In genomic region chr7:108497082-108497725, GRCh38 we compare ENCODE assay signal across 9 cellular contexts. TPM values are rescaled to one million over a fixed set of nuclear protein-coding genes. Genes with fewer than 3 reads are reported as not detected.
DNase-seq lines count a peak whose midpoint lies in the region; ATAC-seq and TF ChIP-seq lines count a peak whose summit lies in the region.
"Had no signal": no experiment of that assay in that cellular context is flagged by ENCODE, and none has a peak within 500 bp of the region (broad histone marks: within the 10 kb centered on the region; RNA-seq: fewer than 3 reads in every experiment).

No MANE protein-coding gene starts in this region.

- intact Hi-C loops in CD4-positive, alpha-beta memory T cell (cut with micrococcal nuclease): loop anchor here (1.0 kb wide), 1 partner anchor 45 kb away; no protein-coding TSS in a partner anchor

- no peak overlapping the region for H3K27ac ChIP-seq in CD4-positive, alpha-beta memory T cell (ENCODE audit: low read depth, low read length)

- no peaks in the 10 kb centered on the region for H3K9me3 Mint-ChIP-seq in CD4-positive, alpha-beta memory T cell
- no peaks in the 10 kb centered on the region for H3K9me3 Mint-ChIP-seq in activated CD8-positive, alpha-beta memory T cell treated with anti-CD3 and anti-CD28 coated beads, Interleukin-2, amount 10 ng/mL, durations not matched to agents 7 days and 5 days (ENCODE audit: low read depth)
- H3K9me3 Mint-ChIP-seq in progenitor cell of endocrine pancreas (ENCODE audit: low read depth): no peaks in the 10 kb centered on the region
- H3K9me3 Mint-ChIP-seq: T-helper 1 cell treated with Interleukin-12 subunit alpha and Interleukin-12 subunit beta and Interleukin-4 antibody, amounts not matched to agents 30 μg/mL and 1 μg/mL, for 36 hours had no signal

- H3K36me3 ChIP-seq in CD4-positive, alpha-beta memory T cell (ENCODE audit: insufficient read depth, low read length): no peaks in the 10 kb centered on the region

- no peaks in the 10 kb centered on the region for H3K27me3 ChIP-seq in CD4-positive, alpha-beta memory T cell (ENCODE audit: insufficient read depth, low read length)

- H3K36me3 Mint-ChIP-seq in CD4-positive, alpha-beta memory T cell: peaks cover 33 to 48% of the 10 kb centered on the region in 2 donors
- H3K36me3 Mint-ChIP-seq in activated CD8-positive, alpha-beta memory T cell treated with anti-CD3 and anti-CD28 coated beads, Interleukin-2, amount 10 ng/mL, durations not matched to agents 7 days and 5 days: peaks cover 9% of the 10 kb centered on the region
- H3K36me3 Mint-ChIP-seq in progenitor cell of endocrine pancreas (ENCODE audit: insufficient read depth): peaks cover 17% of the 10 kb centered on the region

- ATAC-seq in GM19043 (IDR thresholded peaks at IDR 0.05; ENCODE audit: low read depth, unreplicated experiment): peak; percentile 66
- peak; percentile 23 for ATAC-seq in activated CD8-positive, alpha-beta memory T cell treated with anti-CD3 and anti-CD28 coated beads, Interleukin-2, amount 10 ng/mL, durations not matched to agents 7 days and 5 days

- H3K27me3 Mint-ChIP-seq in CD4-positive, alpha-beta memory T cell: no peaks in the 10 kb centered on the region
- H3K27me3 Mint-ChIP-seq in activated CD8-positive, alpha-beta memory T cell treated with anti-CD3 and anti-CD28 coated beads, Interleukin-2, amount 10 ng/mL, durations not matched to agents 7 days and 5 days: no peaks in the 10 kb centered on the region
- no peaks in the 10 kb centered on the region for H3K27me3 Mint-ChIP-seq in progenitor cell of endocrine pancreas

- peak; percentile 31 to 46 (median 33) for DNase-seq in CD4-positive, alpha-beta memory T cell
- DNase-seq in HK-2 (ENCODE audit: unreplicated experiment) (peak; percentile 11), NCI-H774 (lab: John Stamatoyannopoulos, UW) (peak; percentile 35), foreskin fibroblast (peak; percentile 38 to 78), progenitor cell of endocrine pancreas (ENCODE audit: low spot score, unreplicated experiment) (peak; percentile 37), UCSD-AML1 (lab: John Stamatoyannopoulos, UW; ENCODE audit: unreplicated experiment) (no peak)
- DNase-seq in activated CD8-positive, alpha-beta memory T cell treated with anti-CD3 and anti-CD28 coated beads, Interleukin-2, amount 10 ng/mL, durations not matched to agents 7 days and 5 days: peak; percentile 52

- H3K4me1 ChIP-seq in CD4-positive, alpha-beta memory T cell (ENCODE audit: insufficient read depth, low read length): no peaks in the 10 kb centered on the region

- no peak overlapping the region for H3K4me3 Mint-ChIP-seq in CD4-positive, alpha-beta memory T cell
- no peak overlapping the region for H3K4me3 Mint-ChIP-seq in activated CD8-positive, alpha-beta memory T cell treated with anti-CD3 and anti-CD28 coated beads, Interleukin-2, amount 10 ng/mL, durations not matched to agents 7 days and 5 days
- no peak overlapping the region for H3K4me3 Mint-ChIP-seq in progenitor cell of endocrine pancreas (ENCODE audit: low read depth)
- H3K4me3 Mint-ChIP-seq: T-helper 1 cell treated with Interleukin-12 subunit alpha and Interleukin-12 subunit beta and Interleukin-4 antibody, amounts not matched to agents 30 μg/mL and 1 μg/mL, for 36 hours had no signal

- TF ChIP-seq CTCF in foreskin fibroblast (IDR thresholded peaks at IDR 0.05; ENCODE audit: low read depth, low read length) (peak; percentile 88), progenitor cell of endocrine pancreas (IDR thresholded peaks at IDR 0.05; ENCODE audit: unreplicated experiment) (peak; percentile 89)

- peaks cover 0 to 2% (median under 1%) of the 10 kb centered on the region in 4 donors for H3K4me1 Mint-ChIP-seq in CD4-positive, alpha-beta memory T cell
- no peaks in the 10 kb centered on the region for H3K4me1 Mint-ChIP-seq in activated CD8-positive, alpha-beta memory T cell treated with anti-CD3 and anti-CD28 coated beads, Interleukin-2, amount 10 ng/mL, durations not matched to agents 7 days and 5 days
- H3K4me1 Mint-ChIP-seq in progenitor cell of endocrine pancreas (ENCODE audit: low read depth): no peaks in the 10 kb centered on the region

- no peaks in the 10 kb centered on the region for H3K9me3 ChIP-seq in CD4-positive, alpha-beta memory T cell (ENCODE audit: control insufficient read depth in 1 of 2, low read length in 2 of 2)

- CTCF ChIA-PET in CD4-positive, alpha-beta memory T cell (lab: Charles Lee; ENCODE audit: partially characterized antibody): interaction anchor here (0.9 to 3.1 kb wide), 26 partner anchors 8 to 1033 kb away, joined by 3 to 32 read pairs (median 5); partner anchors contain the start of gene PNPLA8
- CTCF ChIA-PET in activated CD8-positive, alpha-beta memory T cell treated with anti-CD3 and anti-CD28 coated beads, Interleukin-2, amount 10 ng/mL, durations not matched to agents 7 days and 5 days (lab: Charles Lee): interaction anchor here (0.9 to 1.7 kb wide), 14 partner anchors 8 to 325 kb away, joined by 3 to 10 read pairs (median 4); partner anchors contain the start of gene PNPLA8

- no peak overlapping the region for H3K4me3 ChIP-seq in CD4-positive, alpha-beta memory T cell (ENCODE audit: low read length in 2 of 2)
- no peak overlapping the region for H3K4me3 ChIP-seq in foreskin fibroblast (ENCODE audit: low read depth in 1 of 2, low read length in 2 of 2)

- H3K27ac Mint-ChIP-seq in CD4-positive, alpha-beta memory T cell: no peak overlapping the region
- H3K27ac Mint-ChIP-seq in activated CD8-positive, alpha-beta memory T cell treated with anti-CD3 and anti-CD28 coated beads, Interleukin-2, amount 10 ng/mL, durations not matched to agents 7 days and 5 days: no peak overlapping the region
- H3K27ac Mint-ChIP-seq in progenitor cell of endocrine pancreas: no peak overlapping the region

- POLR2A ChIA-PET in CD4-positive, alpha-beta memory T cell (lab: Charles Lee; ENCODE audit: partially characterized antibody): interaction anchor here (0.8 to 1.0 kb wide), 2 partner anchors 26 to 29 kb away, joined by 3 to 4 read pairs; partner anchors contain the start of gene PNPLA8

RNA-seq across cellular contexts. Expression of gene PNPLA8, which starts 28.7 kb away (rescaled TPM):
- 10 to 100 TPM; 28.0 to 28.9 TPM for total RNA-seq in CD4-positive, alpha-beta memory T cell
- polyA plus RNA-seq in CD4-positive, alpha-beta memory T cell: 10 to 100 TPM; 20.9 to 28.8 TPM
- 10 to 100 TPM; 12.0 to 13.8 TPM for total RNA-seq in activated CD8-positive, alpha-beta memory T cell treated with anti-CD3 and anti-CD28 coated beads, Interleukin-2, amount 10 ng/mL, durations not matched to agents 7 days and 5 days
- total RNA-seq in progenitor cell of endocrine pancreas: 17.1 TPM in 2 replicates

RNA-seq across cellular contexts. Expression of gene NRCAM, which starts 41.0 kb away (rescaled TPM):
- under 1 TPM; 0.22 to 0.41 TPM for total RNA-seq in CD4-positive, alpha-beta memory T cell
- polyA plus RNA-seq in CD4-positive, alpha-beta memory T cell: under 1 TPM in 1 of 2 donors, not detected in 1; 0.32 TPM
- under 1 TPM in 1 of 2 experiments, not detected in 1; 0.35 TPM for total RNA-seq in activated CD8-positive, alpha-beta memory T cell treated with anti-CD3 and anti-CD28 coated beads, Interleukin-2, amount 10 ng/mL, durations not matched to agents 7 days and 5 days
- 19.2 and 19.9 TPM in 2 replicates for total RNA-seq in progenitor cell of endocrine pancreas

Comparison
In these comparisons a context has a peak if more than half of its experiments do, and no peak if none do; other contexts are left out.
1. RNA of gene NRCAM, which starts 41.0 kb away (total RNA-seq): 19.2 to 19.9 TPM in progenitor cell of endocrine pancreas; 0.22 to 0.41 TPM in CD4-positive, alpha-beta memory T cell and 0.35 TPM in activated CD8-positive, alpha-beta memory T cell treated with anti-CD3 and anti-CD28 coated beads, Interleukin-2, amount 10 ng/mL, durations not matched to agents 7 days and 5 days; every median in the first group is over 10 times any median in the second.